In the genomic region with DNA sequence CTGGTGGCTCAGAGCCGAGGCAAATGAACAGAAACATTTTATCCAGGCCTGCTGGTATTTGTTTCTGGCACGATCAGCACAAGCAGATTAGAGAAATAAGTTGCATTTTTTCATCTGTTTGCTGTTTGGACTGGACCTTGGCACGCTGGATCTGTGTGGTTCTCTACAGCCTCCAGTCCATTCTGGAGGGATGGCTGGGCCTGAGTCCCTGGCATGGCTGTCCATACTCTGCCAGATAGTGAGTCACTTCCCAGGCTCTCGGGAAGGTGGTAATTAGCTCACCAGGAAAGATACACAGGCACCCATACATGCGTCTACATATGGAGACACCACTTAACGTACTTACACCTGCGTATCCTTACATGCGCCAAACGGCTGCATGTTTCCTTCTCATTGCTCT, we compare ENCODE assay signal across 2 cellular contexts.
TF ChIP-seq lines count a peak whose summit lies in the region.

No MANE protein-coding gene starts in this region.

TF ChIP-seq in A549, 52 proteins besides CTCF, POLR2A, EP300 and RAD21 (continued from another document):
- TF ChIP-seq NFE2L2 (conservative IDR thresholded peaks at IDR 0.05; ENCODE audit: low read length) (no peak), JUNB (IDR thresholded peaks at IDR 0.05) (no peak), MAZ (IDR thresholded peaks at IDR 0.05; ENCODE audit: borderline replicate concordance, low read depth, low read length) (no peak), BHLHE40 (IDR thresholded peaks at IDR 0.05; ENCODE audit: low read depth, low read length) (no peak), ZFP36 (IDR thresholded peaks at IDR 0.05; ENCODE audit: borderline replicate concordance, partially characterized antibody) (no peak), SMC3 (IDR thresholded peaks at IDR 0.05) (no peak), EHMT2 (IDR thresholded peaks at IDR 0.05; ENCODE audit: low read depth) (no peak), ESRRA (IDR thresholded peaks at IDR 0.05; ENCODE audit: borderline replicate concordance, low read length) (no peak), SREBF2 (IDR thresholded peaks at IDR 0.05) (no peak), JUN (IDR thresholded peaks at IDR 0.05) (no peak), RNF2 (IDR thresholded peaks at IDR 0.05; ENCODE audit: borderline replicate concordance, low read depth) (no peak), HDAC2 (IDR thresholded peaks at IDR 0.05) (no peak), FOXS1 (CRISPR knock-in tag; IDR thresholded peaks at IDR 0.05) (no peak)
- TF ChIP-seq, protein P1, sequence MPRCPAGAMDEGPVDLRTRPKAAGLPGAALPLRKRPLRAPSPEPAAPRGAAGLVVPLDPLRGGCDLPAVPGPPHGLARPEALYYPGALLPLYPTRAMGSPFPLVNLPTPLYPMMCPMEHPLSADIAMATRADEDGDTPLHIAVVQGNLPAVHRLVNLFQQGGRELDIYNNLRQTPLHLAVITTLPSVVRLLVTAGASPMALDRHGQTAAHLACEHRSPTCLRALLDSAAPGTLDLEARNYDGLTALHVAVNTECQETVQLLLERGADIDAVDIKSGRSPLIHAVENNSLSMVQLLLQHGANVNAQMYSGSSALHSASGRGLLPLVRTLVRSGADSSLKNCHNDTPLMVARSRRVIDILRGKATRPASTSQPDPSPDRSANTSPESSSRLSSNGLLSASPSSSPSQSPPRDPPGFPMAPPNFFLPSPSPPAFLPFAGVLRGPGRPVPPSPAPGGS (IDR thresholded peaks at IDR 0.05) = no peak
- TF ChIP-seq, protein P2, sequence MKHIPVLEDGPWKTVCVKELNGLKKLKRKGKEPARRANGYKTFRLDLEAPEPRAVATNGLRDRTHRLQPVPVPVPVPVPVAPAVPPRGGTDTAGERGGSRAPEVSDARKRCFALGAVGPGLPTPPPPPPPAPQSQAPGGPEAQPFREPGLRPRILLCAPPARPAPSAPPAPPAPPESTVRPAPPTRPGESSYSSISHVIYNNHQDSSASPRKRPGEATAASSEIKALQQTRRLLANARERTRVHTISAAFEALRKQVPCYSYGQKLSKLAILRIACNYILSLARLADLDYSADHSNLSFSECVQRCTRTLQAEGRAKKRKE (CRISPR knock-in tag; IDR thresholded peaks at IDR 0.05; ENCODE audit: low read depth) = no peak

TF ChIP-seq in H1, 55 proteins besides CTCF, POLR2A, EP300 and RAD21 (continued from another document):
- TF ChIP-seq POLR2AphosphoS5 (IDR thresholded peaks at IDR 0.05; ENCODE audit: low read depth, low read length) = no peak
- TF ChIP-seq RBBP5 (IDR thresholded peaks at IDR 0.05; ENCODE audit: borderline replicate concordance, low read depth, low read length) = no peak
- no peak for TF ChIP-seq CBX8 (IDR thresholded peaks at IDR 0.05; ENCODE audit: borderline replicate concordance, low read depth, low read length)
- TF ChIP-seq, protein P3, sequence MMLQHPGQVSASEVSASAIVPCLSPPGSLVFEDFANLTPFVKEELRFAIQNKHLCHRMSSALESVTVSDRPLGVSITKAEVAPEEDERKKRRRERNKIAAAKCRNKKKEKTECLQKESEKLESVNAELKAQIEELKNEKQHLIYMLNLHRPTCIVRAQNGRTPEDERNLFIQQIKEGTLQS (IDR thresholded peaks at IDR 0.05; ENCODE audit: insufficient read depth, low read depth, low read length) = no peak
- TF ChIP-seq HDAC2 (IDR thresholded peaks at IDR 0.05; ENCODE audit: borderline replicate concordance in 1 of 2, low read depth in 2 of 2, low read length in 2 of 2) = no peak
- TF ChIP-seq ASH2L (IDR thresholded peaks at IDR 0.05; ENCODE audit: low read length) = no peak
